ENCODE assay signal across 1 cellular context in genomic region chr14:93018401-93018800, GRCh38.
TF ChIP-seq lines count a peak whose summit lies in the region.

No MANE protein-coding gene starts in this region.

TF ChIP-seq in WTC11, 78 proteins besides CTCF, POLR2A, EP300 and RAD21 (continued from another document):
- no peak for TF ChIP-seq ARID4B (CRISPR knock-in tag; IDR thresholded peaks at IDR 0.05; ENCODE audit: borderline replicate concordance)
- no peak for TF ChIP-seq SMAD3 (CRISPR knock-in tag; IDR thresholded peaks at IDR 0.05; ENCODE audit: borderline replicate concordance)
- no peak for TF ChIP-seq NR2C2 (CRISPR knock-in tag; IDR thresholded peaks at IDR 0.05)
- no peak for TF ChIP-seq RELA (CRISPR knock-in tag; IDR thresholded peaks at IDR 0.05; ENCODE audit: borderline replicate concordance)
TF ChIP-seq in WTC11: peak in this region for 0.
